ENCODE assay signal across 8 cellular contexts in genomic region chr22:49959782-49960158, GRCh38. TPM values are rescaled to one million over a fixed set of nuclear protein-coding genes. Genes with fewer than 3 reads are reported as not detected.
DNase-seq lines count a peak whose midpoint lies in the region; ATAC-seq and TF ChIP-seq lines count a peak whose summit lies in the region.

No MANE protein-coding gene starts in this region.

- peak overlapping the region; percentile 92 for H3K27ac ChIP-seq in VCaP
- peak overlapping the region; percentile 97 to 99 for H3K27ac ChIP-seq in ovary

- no peak for TF ChIP-seq EP300 in ovary (IDR thresholded peaks at IDR 0.05)

- H3K4me3 ChIP-seq in GM06990 (replicated peaks; ENCODE audit: low read depth, low read length) (peak overlapping the region; percentile 62), fibroblast of the aortic adventitia (ENCODE audit: low read depth, low read length) (peak overlapping the region; percentile 84), ovary (peak overlapping the region; percentile 82)

- TF ChIP-seq CTCF in GM06990 (IDR thresholded peaks at IDR 0.05; ENCODE audit: insufficient read depth, low read length, poor library complexity, severe bottlenecking): no peak
- no peak for TF ChIP-seq CTCF in VCaP (conservative IDR thresholded peaks at IDR 0.05)
- no peak for TF ChIP-seq CTCF in fibroblast of the aortic adventitia (IDR thresholded peaks at IDR 0.05; ENCODE audit: insufficient read depth, low read length)
- TF ChIP-seq CTCF in ovary (IDR thresholded peaks at IDR 0.05): no peak

- intact Hi-C loops in ovary (cut with DNase I): loop anchor here in 1 of 4 donors (10.0 kb wide), 1 partner anchor 235 kb away; no protein-coding TSS in a partner anchor

- H3K9me3 ChIP-seq in ovary: no peaks in the 10 kb centered on the region

- peaks cover 7% of the 10 kb centered on the region for H3K4me1 ChIP-seq in ovary (ENCODE audit: insufficient read depth)

- H3K36me3 ChIP-seq in GM06990 (ENCODE audit: control insufficient read depth, insufficient read depth, low read length) (peaks cover 13% of the 10 kb centered on the region), ovary (no peaks in the 10 kb centered on the region)

- H3K27me3 ChIP-seq in GM06990 (replicated peaks; ENCODE audit: control insufficient read depth, insufficient read depth, low read length): no peaks in the 10 kb centered on the region
- no peaks in the 10 kb centered on the region for H3K27me3 ChIP-seq in ovary

- WGBS in ovary, 3 donors: 4 to 12% (median 7%) methylated on average over 21 of the region's 21 CpGs

- no peak for TF ChIP-seq POLR2A in ovary (IDR thresholded peaks at IDR 0.05)

- DNase-seq in GM06990 (ENCODE audit: extremely low read depth, insufficient read length) (no peak), fibroblast of the aortic adventitia (ENCODE audit: low read depth) (no peak), ovary (peak in 4 of 5 donors; percentile 63 to 76 (median 74)), NCI-H2029 (lab: John Stamatoyannopoulos, UW) (no peak), cerebellum (ENCODE audit: low spot score) (no peak), NCI-H226 (no peak)

- peak; percentile 0 for ATAC-seq in HG02973 (IDR thresholded peaks at IDR 0.05; ENCODE audit: unreplicated experiment)

RNA-seq across cellular contexts. Expression of gene PIM3, which starts 0.8 kb away (rescaled TPM):
- total RNA-seq in fibroblast of the aortic adventitia (ENCODE audit: low replicate concordance) (14.1 and 15.2 TPM in 2 replicates), ovary (100 to 1,000 TPM in 1 of 7 donors, 10 to 100 TPM in 6; 29.7 to 291 (median 45.3) TPM), cerebellum (9.2 TPM)
- 10 to 100 TPM in 1 of 2 donors, 1 to 10 TPM in 1; 7.3 to 34.1 TPM for polyA plus RNA-seq in ovary

RNA-seq across cellular contexts. Expression of gene CRELD2, which starts 41.3 kb away (rescaled TPM):
- total RNA-seq in fibroblast of the aortic adventitia (ENCODE audit: low replicate concordance) (34.0 and 69.4 TPM in 2 replicates), ovary (10 to 100 TPM; 12.9 to 53.4 (median 27.8) TPM), cerebellum (13.8 TPM)
- polyA plus RNA-seq in ovary: 10 to 100 TPM in 1 of 2 donors, 1 to 10 TPM in 1; 9.5 to 21.4 TPM

RNA-seq across cellular contexts. Expression of gene ALG12, which starts 41.5 kb away (rescaled TPM):
- total RNA-seq in fibroblast of the aortic adventitia (ENCODE audit: low replicate concordance) (8.3 and 19.9 TPM in 2 replicates), ovary (10 to 100 TPM; 10.5 to 19.2 (median 15.5) TPM), cerebellum (13.1 TPM)
- 10 to 100 TPM in 1 of 2 donors, 1 to 10 TPM in 1; 3.5 to 10.3 TPM for polyA plus RNA-seq in ovary

RNA-seq across cellular contexts. Expression of gene IL17REL, which starts 52.8 kb away (rescaled TPM):
- not detected in 2 replicates for total RNA-seq in fibroblast of the aortic adventitia (ENCODE audit: low replicate concordance)
- total RNA-seq in ovary: under 1 TPM in 3 of 7 donors, not detected in 4; 0.10 to 0.18 (median 0.10) TPM
- polyA plus RNA-seq in ovary: under 1 TPM in 1 of 2 donors, not detected in 1; 0.05 TPM
- 0.27 TPM for total RNA-seq in cerebellum

Comparison
In these comparisons a context has a peak if more than half of its experiments do, and no peak if none do; other contexts are left out.
1. DNase-seq: peak in ovary (4 of 5); none in GM06990 (single experiment), fibroblast of the aortic adventitia (single experiment), NCI-H2029 (single experiment), cerebellum (single experiment) and NCI-H226 (single experiment).
2. Peak in every context shown above with its lines, with median percentiles within 50 percentile points of each other: H3K4me3 ChIP-seq.